In genomic region chr19:4278926-4279529, GRCh38 we compare ENCODE assay signal across 8 cellular contexts. TPM values are rescaled to one million over a fixed set of nuclear protein-coding genes. Genes with fewer than 3 reads are reported as not detected.
DNase-seq lines count a peak whose midpoint lies in the region; ATAC-seq and TF ChIP-seq lines count a peak whose summit lies in the region.

Gene SHD, plus strand, starts transcription at chr19:4279266. Its CDS starts 798 bp downstream, at chr19:4280064.

- TF ChIP-seq CTCF in testis (IDR thresholded peaks at IDR 0.05): no peak

- no peaks in the 10 kb centered on the region for H3K27me3 ChIP-seq in testis

- no peak for ATAC-seq in central memory CD8-positive, alpha-beta T cell (replicated peaks; ENCODE audit: extremely low read depth, poor library complexity, severe bottlenecking)
- ATAC-seq in memory B cell (ENCODE audit: low read depth): no peak
- ATAC-seq in GM21786 (IDR thresholded peaks at IDR 0.05; ENCODE audit: unreplicated experiment): no peak
- ATAC-seq in HG03520 (IDR thresholded peaks at IDR 0.05; ENCODE audit: unreplicated experiment): no peak

- H3K36me3 Mint-ChIP-seq in activated naive CD4-positive, alpha-beta T cell treated with anti-CD3 and anti-CD28 coated beads for 36 hours (ENCODE audit: low read depth): no peaks in the 10 kb centered on the region
- peaks cover 5% of the 10 kb centered on the region for H3K36me3 Mint-ChIP-seq in central memory CD8-positive, alpha-beta T cell (ENCODE audit: insufficient read depth)
- H3K36me3 Mint-ChIP-seq in memory B cell: no peaks in the 10 kb centered on the region

- intact Hi-C loops in activated naive CD4-positive, alpha-beta T cell treated with anti-CD3 and anti-CD28 coated beads for 36 hours (cut with micrococcal nuclease): no loop called here
- intact Hi-C loops in testis (cut with DNase I; ENCODE audit: low total_unique reads): loop anchor here (10.0 kb wide), 1 partner anchor 76 kb away; no protein-coding TSS in a partner anchor

- no peak for DNase-seq in activated naive CD4-positive, alpha-beta T cell treated with anti-CD3 and anti-CD28 coated beads for 36 hours
- no peak for DNase-seq in activated naive CD4-positive, alpha-beta T cell treated with Interleukin-2 at 50 U/mL for 16 hours
- no peak for DNase-seq in central memory CD8-positive, alpha-beta T cell (ENCODE audit: low spot score in 2 of 2)
- DNase-seq in memory B cell (ENCODE audit: low spot score in 2 of 2) (no peak), testis (no peak), globus pallidus (ENCODE audit: low spot score) (no peak)

- 0 to 1% methylated on average over 2 to 51 of the region's 57 CpGs for WGBS in testis, 2 donors

- H3K27me3 Mint-ChIP-seq in activated naive CD4-positive, alpha-beta T cell treated with anti-CD3 and anti-CD28 coated beads for 36 hours (ENCODE audit: low read depth): peaks cover 18% of the 10 kb centered on the region
- peaks cover 31% of the 10 kb centered on the region for H3K27me3 Mint-ChIP-seq in central memory CD8-positive, alpha-beta T cell
- H3K27me3 Mint-ChIP-seq in memory B cell: peaks cover 13% of the 10 kb centered on the region

- peaks cover 7% of the 10 kb centered on the region for H3K4me1 Mint-ChIP-seq in activated naive CD4-positive, alpha-beta T cell treated with anti-CD3 and anti-CD28 coated beads for 36 hours (ENCODE audit: low read depth)
- H3K4me1 Mint-ChIP-seq in central memory CD8-positive, alpha-beta T cell: peaks cover 4% of the 10 kb centered on the region
- H3K4me1 Mint-ChIP-seq in memory B cell: peaks cover 3% of the 10 kb centered on the region

- H3K27ac Mint-ChIP-seq in activated naive CD4-positive, alpha-beta T cell treated with anti-CD3 and anti-CD28 coated beads for 36 hours: no peak within 1 kb of the TSS
- H3K27ac Mint-ChIP-seq in central memory CD8-positive, alpha-beta T cell (ENCODE audit: low read depth): no peak within 1 kb of the TSS
- no peak within 1 kb of the TSS for H3K27ac Mint-ChIP-seq in memory B cell

- peaks cover 10% of the 10 kb centered on the region for H3K4me1 ChIP-seq in testis

- H3K9me3 ChIP-seq in testis: no peaks in the 10 kb centered on the region

- no peaks in the 10 kb centered on the region for H3K36me3 ChIP-seq in testis (ENCODE audit: low read depth, missing control alignments)

- no peak for TF ChIP-seq POLR2A in testis (IDR thresholded peaks at IDR 0.05)

- no peaks in the 10 kb centered on the region for H3K9me3 Mint-ChIP-seq in activated naive CD4-positive, alpha-beta T cell treated with anti-CD3 and anti-CD28 coated beads for 36 hours
- no peaks in the 10 kb centered on the region for H3K9me3 Mint-ChIP-seq in central memory CD8-positive, alpha-beta T cell
- H3K9me3 Mint-ChIP-seq in memory B cell: no peaks in the 10 kb centered on the region

- CTCF ChIA-PET in activated naive CD4-positive, alpha-beta T cell treated with anti-CD3 and anti-CD28 coated beads for 36 hours (lab: Charles Lee): interaction anchor here (0.6 kb wide), 1 partner anchor 230 kb away, joined by 5 read pairs; no protein-coding TSS in a partner anchor

- H3K27ac ChIP-seq in testis: no peak within 1 kb of the TSS

- peak within 1 kb of the TSS; percentile 9 to 26 for H3K4me3 ChIP-seq in testis

- H3K4me3 Mint-ChIP-seq in activated naive CD4-positive, alpha-beta T cell treated with anti-CD3 and anti-CD28 coated beads for 36 hours: peak within 1 kb of the TSS; percentile 43
- peak within 1 kb of the TSS; percentile 41 for H3K4me3 Mint-ChIP-seq in central memory CD8-positive, alpha-beta T cell
- peak within 1 kb of the TSS; percentile 46 for H3K4me3 Mint-ChIP-seq in memory B cell

RNA-seq across cellular contexts. Expression of gene SHD, which starts in this region (rescaled TPM):
- not detected for total RNA-seq in activated naive CD4-positive, alpha-beta T cell treated with anti-CD3 and anti-CD28 coated beads for 36 hours
- 1 to 10 TPM in 1 of 2 donors, under 1 TPM in 1; 0.16 to 1.8 TPM for total RNA-seq in testis
- polyA plus RNA-seq in testis (ENCODE audit: insufficient read depth, low read depth, low replicate concordance): 0.79 TPM
